Comparison of ENCODE assay signal across 8 cellular contexts in the genomic region with DNA sequence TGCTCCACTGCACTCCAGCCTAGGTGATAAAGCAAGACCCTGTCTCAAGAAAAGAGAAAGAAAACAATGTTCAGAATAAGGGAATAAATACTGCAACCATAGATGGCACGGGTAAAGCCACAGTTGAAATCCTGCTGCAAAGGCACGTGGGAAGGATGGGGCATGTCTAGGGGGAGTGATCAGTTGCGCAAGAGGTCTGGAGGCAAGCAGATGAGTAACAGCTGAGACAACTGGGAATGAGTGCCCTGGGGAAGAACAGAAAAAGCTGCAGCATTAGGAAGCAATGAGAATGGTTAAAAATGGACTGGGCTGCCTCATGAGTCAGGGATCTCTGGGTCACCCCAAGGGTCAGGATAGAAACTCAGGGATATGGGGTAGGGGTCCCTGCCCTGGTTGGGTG.
DNase-seq lines count a peak whose midpoint lies in the region; ATAC-seq and TF ChIP-seq lines count a peak whose summit lies in the region.

No MANE protein-coding gene starts in this region.

- peak overlapping the region; percentile 14 for H3K27ac Mint-ChIP-seq in progenitor cell of endocrine pancreas
- H3K27ac Mint-ChIP-seq in WTC11, result no peak overlapping the region

- no peak overlapping the region for H3K27ac ChIP-seq in OCI-LY7 (ENCODE audit: low read depth, low read length, poor library complexity, severe bottlenecking)

- intact Hi-C loops in OCI-LY7 (cut with micrococcal nuclease; ENCODE audit: unreplicated experiment), result no loop called here

- ATAC-seq in WTC11, result no peak
- ATAC-seq in HG03460 (IDR thresholded peaks at IDR 0.05; ENCODE audit: unreplicated experiment), result no peak

- no TSS peak for BruUV-seq in OCI-LY7 (replicated peaks; lab: Mats Ljungman, UMichigan)

- no peak overlapping the region for H2AFZ ChIP-seq in OCI-LY7 (ENCODE audit: low read length)

- no peak overlapping the region for H3K4me2 ChIP-seq in OCI-LY7 (ENCODE audit: low read length)

- POLR2A ChIA-PET in WTC11 (lab: Charles Lee) (no interaction called here), OCI-LY7 (lab: Charles Lee) (interaction anchor here (0.5 to 0.6 kb wide), 3 partner anchors 36 to 999 kb away, joined by 3 read pairs; no protein-coding TSS in a partner anchor)

- H3K79me2 ChIP-seq in OCI-LY7 (ENCODE audit: insufficient read depth, low read depth, low read length), result no peaks in the 10 kb centered on the region

- H3K4me1 Mint-ChIP-seq in progenitor cell of endocrine pancreas (ENCODE audit: low read depth) (no peaks in the 10 kb centered on the region), WTC11 (peaks cover 14% of the 10 kb centered on the region)

- H3K27me3 Mint-ChIP-seq in progenitor cell of endocrine pancreas, result no peaks in the 10 kb centered on the region
- H3K27me3 Mint-ChIP-seq in WTC11 (ENCODE audit: low read depth), result no peaks in the 10 kb centered on the region

- H3K9me2 ChIP-seq in OCI-LY7 (ENCODE audit: insufficient read depth, low read length), result no peaks in the 10 kb centered on the region

- no peaks in the 10 kb centered on the region for H4K20me1 ChIP-seq in OCI-LY7 (ENCODE audit: insufficient read depth, low read length)

- no peaks in the 10 kb centered on the region for H3K36me3 ChIP-seq in OCI-LY7 (ENCODE audit: insufficient read depth, low read length)

- CTCF ChIA-PET in WTC11 (lab: Charles Lee), result no interaction called here
- CTCF ChIA-PET in OCI-LY7 (lab: Charles Lee; ENCODE audit: unreplicated experiment), result interaction anchor here (0.7 kb wide), 1 partner anchor 79 kb away, joined by 4 read pairs; no protein-coding TSS in a partner anchor

- no peaks in the 10 kb centered on the region for H3K9me3 Mint-ChIP-seq in progenitor cell of endocrine pancreas (ENCODE audit: low read depth)
- H3K9me3 Mint-ChIP-seq in WTC11, result no peaks in the 10 kb centered on the region

- no peak overlapping the region for H3K4me3 ChIP-seq in OCI-LY7 (ENCODE audit: low read depth, low read length, poor library complexity, severe bottlenecking)

- DNase-seq in Daoy (ENCODE audit: low read depth) (peak; percentile 83), RKO (ENCODE audit: low spot score) (peak; percentile 46), fibroblast of gingiva (ENCODE audit: low read depth) (peak; percentile 92), progenitor cell of endocrine pancreas (ENCODE audit: low spot score, unreplicated experiment) (no peak), NCI-H2171 (lab: John Stamatoyannopoulos, UW) (no peak), WTC11 (ENCODE audit: low spot score) (no peak), OCI-LY7 (ENCODE audit: low spot score) (no peak)

- peaks cover 5% of the 10 kb centered on the region for H3K4me1 ChIP-seq in OCI-LY7 (ENCODE audit: insufficient read depth, low read length, poor library complexity, severe bottlenecking)

- no peak for TF ChIP-seq CTCF in progenitor cell of endocrine pancreas (IDR thresholded peaks at IDR 0.05; ENCODE audit: unreplicated experiment)
- TF ChIP-seq CTCF in WTC11 (IDR thresholded peaks at IDR 0.05), result no peak
- no peak for TF ChIP-seq CTCF in OCI-LY7 (conservative IDR thresholded peaks at IDR 0.05; ENCODE audit: low read length)

- no peaks in the 10 kb centered on the region for H3K9me3 ChIP-seq in OCI-LY7 (ENCODE audit: low read length)

- peaks cover 2% of the 10 kb centered on the region for H3K36me3 Mint-ChIP-seq in progenitor cell of endocrine pancreas (ENCODE audit: insufficient read depth)
- H3K36me3 Mint-ChIP-seq in WTC11, result no peaks in the 10 kb centered on the region

- H3K4me3 Mint-ChIP-seq in progenitor cell of endocrine pancreas (ENCODE audit: low read depth) (no peak overlapping the region), WTC11 (no peak overlapping the region)

TF ChIP-seq in WTC11, 78 proteins besides CTCF, POLR2A, EP300 and RAD21 (continues in another document):
- TF ChIP-seq TCF7 (CRISPR knock-in tag; IDR thresholded peaks at IDR 0.05; ENCODE audit: low read depth) (no peak), EMX1 (CRISPR knock-in tag; IDR thresholded peaks at IDR 0.05) (no peak), JUN (CRISPR knock-in tag; IDR thresholded peaks at IDR 0.05) (no peak), RORB (CRISPR knock-in tag; IDR thresholded peaks at IDR 0.05) (no peak), ZNF219 (CRISPR knock-in tag; IDR thresholded peaks at IDR 0.05; ENCODE audit: borderline replicate concordance) (no peak)
- TF ChIP-seq, protein P1, sequence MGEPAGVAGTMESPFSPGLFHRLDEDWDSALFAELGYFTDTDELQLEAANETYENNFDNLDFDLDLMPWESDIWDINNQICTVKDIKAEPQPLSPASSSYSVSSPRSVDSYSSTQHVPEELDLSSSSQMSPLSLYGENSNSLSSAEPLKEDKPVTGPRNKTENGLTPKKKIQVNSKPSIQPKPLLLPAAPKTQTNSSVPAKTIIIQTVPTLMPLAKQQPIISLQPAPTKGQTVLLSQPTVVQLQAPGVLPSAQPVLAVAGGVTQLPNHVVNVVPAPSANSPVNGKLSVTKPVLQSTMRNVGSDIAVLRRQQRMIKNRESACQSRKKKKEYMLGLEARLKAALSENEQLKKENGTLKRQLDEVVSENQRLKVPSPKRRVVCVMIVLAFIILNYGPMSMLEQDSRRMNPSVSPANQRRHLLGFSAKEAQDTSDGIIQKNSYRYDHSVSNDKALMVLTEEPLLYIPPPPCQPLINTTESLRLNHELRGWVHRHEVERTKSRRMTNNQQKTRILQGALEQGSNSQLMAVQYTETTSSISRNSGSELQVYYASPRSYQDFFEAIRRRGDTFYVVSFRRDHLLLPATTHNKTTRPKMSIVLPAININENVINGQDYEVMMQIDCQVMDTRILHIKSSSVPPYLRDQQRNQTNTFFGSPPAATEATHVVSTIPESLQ (CRISPR knock-in tag; IDR thresholded peaks at IDR 0.05), result no peak
- TF ChIP-seq, protein P2, sequence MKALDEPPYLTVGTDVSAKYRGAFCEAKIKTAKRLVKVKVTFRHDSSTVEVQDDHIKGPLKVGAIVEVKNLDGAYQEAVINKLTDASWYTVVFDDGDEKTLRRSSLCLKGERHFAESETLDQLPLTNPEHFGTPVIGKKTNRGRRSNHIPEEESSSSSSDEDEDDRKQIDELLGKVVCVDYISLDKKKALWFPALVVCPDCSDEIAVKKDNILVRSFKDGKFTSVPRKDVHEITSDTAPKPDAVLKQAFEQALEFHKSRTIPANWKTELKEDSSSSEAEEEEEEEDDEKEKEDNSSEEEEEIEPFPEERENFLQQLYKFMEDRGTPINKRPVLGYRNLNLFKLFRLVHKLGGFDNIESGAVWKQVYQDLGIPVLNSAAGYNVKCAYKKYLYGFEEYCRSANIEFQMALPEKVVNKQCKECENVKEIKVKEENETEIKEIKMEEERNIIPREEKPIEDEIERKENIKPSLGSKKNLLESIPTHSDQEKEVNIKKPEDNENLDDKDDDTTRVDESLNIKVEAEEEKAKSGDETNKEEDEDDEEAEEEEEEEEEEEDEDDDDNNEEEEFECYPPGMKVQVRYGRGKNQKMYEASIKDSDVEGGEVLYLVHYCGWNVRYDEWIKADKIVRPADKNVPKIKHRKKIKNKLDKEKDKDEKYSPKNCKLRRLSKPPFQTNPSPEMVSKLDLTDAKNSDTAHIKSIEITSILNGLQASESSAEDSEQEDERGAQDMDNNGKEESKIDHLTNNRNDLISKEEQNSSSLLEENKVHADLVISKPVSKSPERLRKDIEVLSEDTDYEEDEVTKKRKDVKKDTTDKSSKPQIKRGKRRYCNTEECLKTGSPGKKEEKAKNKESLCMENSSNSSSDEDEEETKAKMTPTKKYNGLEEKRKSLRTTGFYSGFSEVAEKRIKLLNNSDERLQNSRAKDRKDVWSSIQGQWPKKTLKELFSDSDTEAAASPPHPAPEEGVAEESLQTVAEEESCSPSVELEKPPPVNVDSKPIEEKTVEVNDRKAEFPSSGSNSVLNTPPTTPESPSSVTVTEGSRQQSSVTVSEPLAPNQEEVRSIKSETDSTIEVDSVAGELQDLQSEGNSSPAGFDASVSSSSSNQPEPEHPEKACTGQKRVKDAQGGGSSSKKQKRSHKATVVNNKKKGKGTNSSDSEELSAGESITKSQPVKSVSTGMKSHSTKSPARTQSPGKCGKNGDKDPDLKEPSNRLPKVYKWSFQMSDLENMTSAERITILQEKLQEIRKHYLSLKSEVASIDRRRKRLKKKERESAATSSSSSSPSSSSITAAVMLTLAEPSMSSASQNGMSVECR (CRISPR knock-in tag; IDR thresholded peaks at IDR 0.05; ENCODE audit: borderline replicate concordance), result no peak
- TF ChIP-seq, protein P3, sequence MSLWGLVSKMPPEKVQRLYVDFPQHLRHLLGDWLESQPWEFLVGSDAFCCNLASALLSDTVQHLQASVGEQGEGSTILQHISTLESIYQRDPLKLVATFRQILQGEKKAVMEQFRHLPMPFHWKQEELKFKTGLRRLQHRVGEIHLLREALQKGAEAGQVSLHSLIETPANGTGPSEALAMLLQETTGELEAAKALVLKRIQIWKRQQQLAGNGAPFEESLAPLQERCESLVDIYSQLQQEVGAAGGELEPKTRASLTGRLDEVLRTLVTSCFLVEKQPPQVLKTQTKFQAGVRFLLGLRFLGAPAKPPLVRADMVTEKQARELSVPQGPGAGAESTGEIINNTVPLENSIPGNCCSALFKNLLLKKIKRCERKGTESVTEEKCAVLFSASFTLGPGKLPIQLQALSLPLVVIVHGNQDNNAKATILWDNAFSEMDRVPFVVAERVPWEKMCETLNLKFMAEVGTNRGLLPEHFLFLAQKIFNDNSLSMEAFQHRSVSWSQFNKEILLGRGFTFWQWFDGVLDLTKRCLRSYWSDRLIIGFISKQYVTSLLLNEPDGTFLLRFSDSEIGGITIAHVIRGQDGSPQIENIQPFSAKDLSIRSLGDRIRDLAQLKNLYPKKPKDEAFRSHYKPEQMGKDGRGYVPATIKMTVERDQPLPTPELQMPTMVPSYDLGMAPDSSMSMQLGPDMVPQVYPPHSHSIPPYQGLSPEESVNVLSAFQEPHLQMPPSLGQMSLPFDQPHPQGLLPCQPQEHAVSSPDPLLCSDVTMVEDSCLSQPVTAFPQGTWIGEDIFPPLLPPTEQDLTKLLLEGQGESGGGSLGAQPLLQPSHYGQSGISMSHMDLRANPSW (CRISPR knock-in tag; conservative IDR thresholded peaks at IDR 0.05; ENCODE audit: low read depth), result no peak
- TF ChIP-seq, protein P4, sequence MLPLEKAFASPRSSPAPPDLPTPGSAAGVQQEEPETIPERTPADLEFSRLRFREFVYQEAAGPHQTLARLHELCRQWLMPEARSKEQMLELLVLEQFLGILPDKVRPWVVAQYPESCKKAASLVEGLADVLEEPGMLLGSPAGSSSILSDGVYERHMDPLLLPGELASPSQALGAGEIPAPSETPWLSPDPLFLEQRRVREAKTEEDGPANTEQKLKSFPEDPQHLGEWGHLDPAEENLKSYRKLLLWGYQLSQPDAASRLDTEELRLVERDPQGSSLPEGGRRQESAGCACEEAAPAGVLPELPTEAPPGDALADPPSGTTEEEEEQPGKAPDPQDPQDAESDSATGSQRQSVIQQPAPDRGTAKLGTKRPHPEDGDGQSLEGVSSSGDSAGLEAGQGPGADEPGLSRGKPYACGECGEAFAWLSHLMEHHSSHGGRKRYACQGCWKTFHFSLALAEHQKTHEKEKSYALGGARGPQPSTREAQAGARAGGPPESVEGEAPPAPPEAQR (CRISPR knock-in tag; IDR thresholded peaks at IDR 0.05), result no peak

Comparison
In these comparisons a context has a peak if more than half of its experiments do, and no peak if none do; other contexts are left out.
1. DNase-seq: peak in Daoy (single experiment), RKO (single experiment) and fibroblast of gingiva (single experiment); none in progenitor cell of endocrine pancreas (single experiment), NCI-H2171 (single experiment), WTC11 (single experiment) and OCI-LY7 (single experiment).